ENCODE assay signal across 8 cellular contexts in genomic region chr1:206472454-206472853, GRCh38. TPM values are rescaled to one million over a fixed set of nuclear protein-coding genes. Genes with fewer than 3 reads are reported as not detected.
A peak's percentile ranks its signal among the peaks of the same experiment; 100 is the strongest.
DNase-seq lines count a peak whose midpoint lies in the region; ATAC-seq and TF ChIP-seq lines count a peak whose summit lies in the region.

No MANE protein-coding gene starts in this region.

- intact Hi-C loops in left colon (cut with DNase I, micrococcal nuclease): no loop called here

- POLR2A ChIA-PET in activated CD8-positive, alpha-beta T cell treated with anti-CD3 and anti-CD28 coated beads, Interleukin-2, amount 10 ng/mL, durations not matched to agents 7 days and 5 days (lab: Charles Lee): interaction anchor here (0.9 to 2.7 kb wide), 2 partner anchors 11 to 163 kb away, joined by 3 to 13 read pairs; partner anchors contain the start of gene DYRK3

- CTCF ChIA-PET in activated CD8-positive, alpha-beta T cell treated with anti-CD3 and anti-CD28 coated beads, Interleukin-2, amount 10 ng/mL, durations not matched to agents 7 days and 5 days (lab: Charles Lee): interaction anchor here (3.3 to 7.3 kb wide), 3 partner anchors 11 to 111 kb away, joined by 15 to 77 read pairs (median 16); no protein-coding TSS in a partner anchor

- H3K27me3 ChIP-seq in HL-60 (ENCODE audit: insufficient read depth, poor library complexity, severe bottlenecking) (no peaks in the 10 kb centered on the region), BE2C (peaks cover 61% of the 10 kb centered on the region)

- H3K9me3 Mint-ChIP-seq in activated CD8-positive, alpha-beta T cell treated with anti-CD3 and anti-CD28 coated beads, Interleukin-2, amount 10 ng/mL, durations not matched to agents 7 days and 5 days (ENCODE audit: insufficient read depth): no peaks in the 10 kb centered on the region

- peak; percentile 71 for DNase-seq in AG08396 (ENCODE audit: low spot score)
- DNase-seq in HL-60 (ENCODE audit: low read depth in 1 of 2, low spot score in 1 of 2): peak; percentile 81 to 87
- peak; percentile 60 for DNase-seq in activated CD8-positive, alpha-beta T cell treated with anti-CD3 and anti-CD28 coated beads, Interleukin-2, amount 10 ng/mL, durations not matched to agents 7 days and 5 days
- peak; percentile 37 to 42 for DNase-seq in left colon
- no peak for DNase-seq in NCI-H748 (lab: John Stamatoyannopoulos, UW; ENCODE audit: unreplicated experiment)
- DNase-seq in BE2C: no peak
- DNase-seq in NCI-H1436 (lab: John Stamatoyannopoulos, UW): no peak

- H3K4me1 Mint-ChIP-seq in activated CD8-positive, alpha-beta T cell treated with anti-CD3 and anti-CD28 coated beads, Interleukin-2, amount 10 ng/mL, durations not matched to agents 7 days and 5 days (ENCODE audit: low read depth): peaks cover 67% of the 10 kb centered on the region

- no peaks in the 10 kb centered on the region for H3K27me3 Mint-ChIP-seq in activated CD8-positive, alpha-beta T cell treated with anti-CD3 and anti-CD28 coated beads, Interleukin-2, amount 10 ng/mL, durations not matched to agents 7 days and 5 days (ENCODE audit: low read depth)

- TF ChIP-seq CTCF in HL-60 (IDR thresholded peaks at IDR 0.05; ENCODE audit: insufficient read depth, low read length) (no peak), BE2C (IDR thresholded peaks at IDR 0.05; ENCODE audit: low read depth, low read length) (no peak)

- H3K27ac ChIP-seq in HL-60 (replicated peaks): peak overlapping the region; percentile 71

- ATAC-seq in activated CD8-positive, alpha-beta T cell treated with anti-CD3 and anti-CD28 coated beads, Interleukin-2, amount 10 ng/mL, durations not matched to agents 7 days and 5 days: no peak
- ATAC-seq in left colon (no peak), HG03442 (IDR thresholded peaks at IDR 0.05; ENCODE audit: unreplicated experiment) (no peak)

- peak overlapping the region; percentile 94 for H3K27ac Mint-ChIP-seq in activated CD8-positive, alpha-beta T cell treated with anti-CD3 and anti-CD28 coated beads, Interleukin-2, amount 10 ng/mL, durations not matched to agents 7 days and 5 days

- H3K4me3 ChIP-seq in HL-60 (replicated peaks; ENCODE audit: insufficient read depth, low read length): peak overlapping the region; percentile 98
- no peak overlapping the region for H3K4me3 ChIP-seq in BE2C (ENCODE audit: low read depth, low read length)

- H3K4me3 Mint-ChIP-seq in activated CD8-positive, alpha-beta T cell treated with anti-CD3 and anti-CD28 coated beads, Interleukin-2, amount 10 ng/mL, durations not matched to agents 7 days and 5 days: peak overlapping the region; percentile 89

- H3K36me3 Mint-ChIP-seq in activated CD8-positive, alpha-beta T cell treated with anti-CD3 and anti-CD28 coated beads, Interleukin-2, amount 10 ng/mL, durations not matched to agents 7 days and 5 days (ENCODE audit: low read depth): peaks cover 58% of the 10 kb centered on the region

- H3K36me3 ChIP-seq in BE2C: no peaks in the 10 kb centered on the region

- H3K4me1 ChIP-seq in BE2C: no peaks in the 10 kb centered on the region

- no peaks in the 10 kb centered on the region for H3K9me3 ChIP-seq in BE2C

RNA-seq across cellular contexts. Expression of gene IKBKE, which starts 2.2 kb away (rescaled TPM):
- total RNA-seq in activated CD8-positive, alpha-beta T cell treated with anti-CD3 and anti-CD28 coated beads, Interleukin-2, amount 10 ng/mL, durations not matched to agents 7 days and 5 days: 10 to 100 TPM; 68.3 to 70.1 TPM
- 10 to 100 TPM; 18.2 to 19.8 TPM for total RNA-seq in left colon
- not detected for polyA plus RNA-seq in BE2C (2012; ENCODE audit: insufficient read depth, insufficient read length, low read depth)

RNA-seq across cellular contexts. Expression of gene RASSF5, which starts 34.9 kb away (rescaled TPM):
- 100 to 1,000 TPM; 192 to 195 TPM for total RNA-seq in activated CD8-positive, alpha-beta T cell treated with anti-CD3 and anti-CD28 coated beads, Interleukin-2, amount 10 ng/mL, durations not matched to agents 7 days and 5 days
- total RNA-seq in left colon: 1 to 10 TPM; 3.3 to 7.7 TPM
- polyA plus RNA-seq in BE2C (2012; ENCODE audit: insufficient read depth, insufficient read length, low read depth): 1.3 TPM

Comparison
In these comparisons a context has a peak if more than half of its experiments do, and no peak if none do; other contexts are left out.
1. DNase-seq: peak in AG08396 (single experiment), HL-60 (2 of 2), activated CD8-positive, alpha-beta T cell treated with anti-CD3 and anti-CD28 coated beads, Interleukin-2, amount 10 ng/mL, durations not matched to agents 7 days and 5 days (single experiment) and left colon (2 of 2); none in NCI-H748 (single experiment), BE2C (single experiment) and NCI-H1436 (single experiment).
2. RNA of gene RASSF5, which starts 34.9 kb away (total RNA-seq): 192 to 195 TPM in activated CD8-positive, alpha-beta T cell treated with anti-CD3 and anti-CD28 coated beads, Interleukin-2, amount 10 ng/mL, durations not matched to agents 7 days and 5 days; 3.3 to 7.7 TPM in left colon; every median in the first group is over 10 times any median in the second.